Comparison of ENCODE assay signal across 1 cellular context in the genomic region with DNA sequence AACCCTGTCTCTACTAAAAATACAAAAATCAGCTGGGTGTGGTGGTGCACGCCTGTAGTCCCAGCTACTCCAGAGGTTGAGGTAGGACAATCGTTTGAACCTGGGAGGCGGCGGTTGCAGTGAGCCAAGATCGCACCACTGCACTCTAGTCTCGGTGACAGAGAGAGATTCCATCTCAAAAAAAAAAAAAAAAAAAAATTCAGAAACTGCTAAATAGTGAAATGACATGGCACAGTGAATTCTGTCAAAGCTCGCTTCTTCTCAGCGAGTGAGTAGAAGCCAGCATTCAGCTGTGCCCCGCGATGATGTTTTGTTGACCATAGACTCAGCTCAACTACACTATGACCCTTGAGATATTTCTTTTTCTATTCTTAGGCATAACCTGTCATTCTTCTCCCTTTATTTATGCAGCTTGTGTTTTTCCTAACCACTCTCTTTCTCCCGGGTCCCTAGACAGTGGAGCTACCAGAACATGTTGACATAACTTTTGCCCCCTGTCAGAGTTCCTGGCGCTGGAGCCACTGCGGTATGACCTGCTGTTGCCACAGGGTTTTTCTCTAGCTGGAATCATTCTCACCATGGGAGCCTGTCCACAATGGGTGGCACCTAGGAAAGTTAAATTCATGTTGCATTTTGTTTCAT.
A peak's percentile ranks its signal among the peaks of the same experiment; 100 is the strongest.
TF ChIP-seq lines count a peak whose summit lies in the region.

No MANE protein-coding gene starts in this region.

TF ChIP-seq in HepG2, 621 proteins besides CTCF, POLR2A, EP300 and RAD21 (continued from another document and continues in another):
- TF ChIP-seq, protein P1, sequence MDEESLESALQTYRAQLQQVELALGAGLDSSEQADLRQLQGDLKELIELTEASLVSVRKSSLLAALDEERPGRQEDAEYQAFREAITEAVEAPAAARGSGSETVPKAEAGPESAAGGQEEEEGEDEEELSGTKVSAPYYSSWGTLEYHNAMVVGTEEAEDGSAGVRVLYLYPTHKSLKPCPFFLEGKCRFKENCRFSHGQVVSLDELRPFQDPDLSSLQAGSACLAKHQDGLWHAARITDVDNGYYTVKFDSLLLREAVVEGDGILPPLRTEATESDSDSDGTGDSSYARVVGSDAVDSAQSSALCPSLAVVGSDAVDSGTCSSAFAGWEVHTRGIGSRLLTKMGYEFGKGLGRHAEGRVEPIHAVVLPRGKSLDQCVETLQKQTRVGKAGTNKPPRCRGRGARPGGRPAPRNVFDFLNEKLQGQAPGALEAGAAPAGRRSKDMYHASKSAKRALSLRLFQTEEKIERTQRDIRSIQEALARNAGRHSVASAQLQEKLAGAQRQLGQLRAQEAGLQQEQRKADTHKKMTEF (CRISPR knock-in tag; IDR thresholded peaks at IDR 0.05): 0 out of 2 replicates have a peak, but pooled peaks have one; percentile 53
- TF ChIP-seq, protein P2, sequence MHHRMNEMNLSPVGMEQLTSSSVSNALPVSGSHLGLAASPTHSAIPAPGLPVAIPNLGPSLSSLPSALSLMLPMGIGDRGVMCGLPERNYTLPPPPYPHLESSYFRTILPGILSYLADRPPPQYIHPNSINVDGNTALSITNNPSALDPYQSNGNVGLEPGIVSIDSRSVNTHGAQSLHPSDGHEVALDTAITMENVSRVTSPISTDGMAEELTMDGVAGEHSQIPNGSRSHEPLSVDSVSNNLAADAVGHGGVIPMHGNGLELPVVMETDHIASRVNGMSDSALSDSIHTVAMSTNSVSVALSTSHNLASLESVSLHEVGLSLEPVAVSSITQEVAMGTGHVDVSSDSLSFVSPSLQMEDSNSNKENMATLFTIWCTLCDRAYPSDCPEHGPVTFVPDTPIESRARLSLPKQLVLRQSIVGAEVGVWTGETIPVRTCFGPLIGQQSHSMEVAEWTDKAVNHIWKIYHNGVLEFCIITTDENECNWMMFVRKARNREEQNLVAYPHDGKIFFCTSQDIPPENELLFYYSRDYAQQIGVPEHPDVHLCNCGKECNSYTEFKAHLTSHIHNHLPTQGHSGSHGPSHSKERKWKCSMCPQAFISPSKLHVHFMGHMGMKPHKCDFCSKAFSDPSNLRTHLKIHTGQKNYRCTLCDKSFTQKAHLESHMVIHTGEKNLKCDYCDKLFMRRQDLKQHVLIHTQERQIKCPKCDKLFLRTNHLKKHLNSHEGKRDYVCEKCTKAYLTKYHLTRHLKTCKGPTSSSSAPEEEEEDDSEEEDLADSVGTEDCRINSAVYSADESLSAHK (CRISPR knock-in tag; IDR thresholded peaks at IDR 0.05; ENCODE audit: borderline replicate concordance): no peak
- TF ChIP-seq ZNF3 (CRISPR knock-in tag; IDR thresholded peaks at IDR 0.05) (no peak), ZNF589 (CRISPR knock-in tag; conservative IDR thresholded peaks at IDR 0.05) (no peak), POGZ (CRISPR knock-in tag; IDR thresholded peaks at IDR 0.05) (peak; percentile 51), PCBP1 (IDR thresholded peaks at IDR 0.05; ENCODE audit: borderline replicate concordance, low read depth, low read length) (no peak), ZNF275 (CRISPR knock-in tag; IDR thresholded peaks at IDR 0.05; ENCODE audit: borderline replicate concordance) (no peak), NFRKB (IDR thresholded peaks at IDR 0.05) (no peak), ZFP36 (IDR thresholded peaks at IDR 0.05; ENCODE audit: borderline replicate concordance, low read depth, low read length, partially characterized antibody) (no peak), SAP130 (CRISPR knock-in tag; IDR thresholded peaks at IDR 0.05; ENCODE audit: low read depth) (peak; percentile 89), SOX13 (IDR thresholded peaks at IDR 0.05) (no peak), SOX13 (CRISPR knock-in tag; conservative IDR thresholded peaks at IDR 0.05 in 1 of 2, IDR thresholded peaks at IDR 0.05 in 1 of 2) (peak in 1 of 2 experiments; percentile 77; a peak in 2 of 4 replicates), KLF13 (CRISPR knock-in tag; IDR thresholded peaks at IDR 0.05) (no peak), KLF12 (CRISPR knock-in tag; IDR thresholded peaks at IDR 0.05; ENCODE audit: borderline replicate concordance) (no peak), ZNF556 (CRISPR knock-in tag; IDR thresholded peaks at IDR 0.05; ENCODE audit: borderline replicate concordance) (no peak; the same call in 1 of the 2 replicates), MBD4 (IDR thresholded peaks at IDR 0.05; ENCODE audit: borderline replicate concordance, low read length) (no peak), MED8 (CRISPR knock-in tag; IDR thresholded peaks at IDR 0.05; ENCODE audit: insufficient replicate concordance) (no peak), ISL2 (CRISPR knock-in tag; IDR thresholded peaks at IDR 0.05) (0 out of 2 replicates have a peak, but pooled peaks have one; percentile 6), ATAD3A (CRISPR knock-in tag; IDR thresholded peaks at IDR 0.05) (no peak), GATAD1 (CRISPR knock-in tag; IDR thresholded peaks at IDR 0.05) (0 out of 2 replicates have a peak, but pooled peaks have one; percentile 25), SP4 (CRISPR knock-in tag; IDR thresholded peaks at IDR 0.05) (no peak), NR1H2 (CRISPR knock-in tag; IDR thresholded peaks at IDR 0.05; ENCODE audit: borderline replicate concordance, low read depth) (no peak), KMT2B (CRISPR knock-in tag; IDR thresholded peaks at IDR 0.05) (no peak), ZKSCAN5 (CRISPR knock-in tag; IDR thresholded peaks at IDR 0.05) (no peak), ZFAT (CRISPR knock-in tag; conservative IDR thresholded peaks at IDR 0.05) (no peak), ZNF550 (CRISPR knock-in tag; IDR thresholded peaks at IDR 0.05; ENCODE audit: borderline replicate concordance) (no peak)
- TF ChIP-seq, protein P3, sequence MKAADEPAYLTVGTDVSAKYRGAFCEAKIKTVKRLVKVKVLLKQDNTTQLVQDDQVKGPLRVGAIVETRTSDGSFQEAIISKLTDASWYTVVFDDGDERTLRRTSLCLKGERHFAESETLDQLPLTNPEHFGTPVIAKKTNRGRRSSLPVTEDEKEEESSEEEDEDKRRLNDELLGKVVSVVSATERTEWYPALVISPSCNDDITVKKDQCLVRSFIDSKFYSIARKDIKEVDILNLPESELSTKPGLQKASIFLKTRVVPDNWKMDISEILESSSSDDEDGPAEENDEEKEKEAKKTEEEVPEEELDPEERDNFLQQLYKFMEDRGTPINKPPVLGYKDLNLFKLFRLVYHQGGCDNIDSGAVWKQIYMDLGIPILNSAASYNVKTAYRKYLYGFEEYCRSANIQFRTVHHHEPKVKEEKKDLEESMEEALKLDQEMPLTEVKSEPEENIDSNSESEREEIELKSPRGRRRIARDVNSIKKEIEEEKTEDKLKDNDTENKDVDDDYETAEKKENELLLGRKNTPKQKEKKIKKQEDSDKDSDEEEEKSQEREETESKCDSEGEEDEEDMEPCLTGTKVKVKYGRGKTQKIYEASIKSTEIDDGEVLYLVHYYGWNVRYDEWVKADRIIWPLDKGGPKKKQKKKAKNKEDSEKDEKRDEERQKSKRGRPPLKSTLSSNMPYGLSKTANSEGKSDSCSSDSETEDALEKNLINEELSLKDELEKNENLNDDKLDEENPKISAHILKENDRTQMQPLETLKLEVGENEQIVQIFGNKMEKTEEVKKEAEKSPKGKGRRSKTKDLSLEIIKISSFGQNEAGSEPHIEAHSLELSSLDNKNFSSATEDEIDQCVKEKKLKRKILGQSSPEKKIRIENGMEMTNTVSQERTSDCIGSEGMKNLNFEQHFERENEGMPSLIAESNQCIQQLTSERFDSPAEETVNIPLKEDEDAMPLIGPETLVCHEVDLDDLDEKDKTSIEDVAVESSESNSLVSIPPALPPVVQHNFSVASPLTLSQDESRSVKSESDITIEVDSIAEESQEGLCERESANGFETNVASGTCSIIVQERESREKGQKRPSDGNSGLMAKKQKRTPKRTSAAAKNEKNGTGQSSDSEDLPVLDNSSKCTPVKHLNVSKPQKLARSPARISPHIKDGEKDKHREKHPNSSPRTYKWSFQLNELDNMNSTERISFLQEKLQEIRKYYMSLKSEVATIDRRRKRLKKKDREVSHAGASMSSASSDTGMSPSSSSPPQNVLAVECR (CRISPR knock-in tag; IDR thresholded peaks at IDR 0.05; ENCODE audit: borderline replicate concordance): peak; percentile 19; the same call in 1 of the 2 replicates
- TF ChIP-seq, protein P4, sequence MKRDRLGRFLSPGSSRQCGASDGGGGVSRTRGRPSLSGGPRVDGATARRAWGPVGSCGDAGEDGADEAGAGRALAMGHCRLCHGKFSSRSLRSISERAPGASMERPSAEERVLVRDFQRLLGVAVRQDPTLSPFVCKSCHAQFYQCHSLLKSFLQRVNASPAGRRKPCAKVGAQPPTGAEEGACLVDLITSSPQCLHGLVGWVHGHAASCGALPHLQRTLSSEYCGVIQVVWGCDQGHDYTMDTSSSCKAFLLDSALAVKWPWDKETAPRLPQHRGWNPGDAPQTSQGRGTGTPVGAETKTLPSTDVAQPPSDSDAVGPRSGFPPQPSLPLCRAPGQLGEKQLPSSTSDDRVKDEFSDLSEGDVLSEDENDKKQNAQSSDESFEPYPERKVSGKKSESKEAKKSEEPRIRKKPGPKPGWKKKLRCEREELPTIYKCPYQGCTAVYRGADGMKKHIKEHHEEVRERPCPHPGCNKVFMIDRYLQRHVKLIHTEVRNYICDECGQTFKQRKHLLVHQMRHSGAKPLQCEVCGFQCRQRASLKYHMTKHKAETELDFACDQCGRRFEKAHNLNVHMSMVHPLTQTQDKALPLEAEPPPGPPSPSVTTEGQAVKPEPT (CRISPR knock-in tag; IDR thresholded peaks at IDR 0.05; ENCODE audit: low read depth): no peak
- TF ChIP-seq, protein P5, sequence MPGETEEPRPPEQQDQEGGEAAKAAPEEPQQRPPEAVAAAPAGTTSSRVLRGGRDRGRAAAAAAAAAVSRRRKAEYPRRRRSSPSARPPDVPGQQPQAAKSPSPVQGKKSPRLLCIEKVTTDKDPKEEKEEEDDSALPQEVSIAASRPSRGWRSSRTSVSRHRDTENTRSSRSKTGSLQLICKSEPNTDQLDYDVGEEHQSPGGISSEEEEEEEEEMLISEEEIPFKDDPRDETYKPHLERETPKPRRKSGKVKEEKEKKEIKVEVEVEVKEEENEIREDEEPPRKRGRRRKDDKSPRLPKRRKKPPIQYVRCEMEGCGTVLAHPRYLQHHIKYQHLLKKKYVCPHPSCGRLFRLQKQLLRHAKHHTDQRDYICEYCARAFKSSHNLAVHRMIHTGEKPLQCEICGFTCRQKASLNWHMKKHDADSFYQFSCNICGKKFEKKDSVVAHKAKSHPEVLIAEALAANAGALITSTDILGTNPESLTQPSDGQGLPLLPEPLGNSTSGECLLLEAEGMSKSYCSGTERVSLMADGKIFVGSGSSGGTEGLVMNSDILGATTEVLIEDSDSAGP (CRISPR knock-in tag; IDR thresholded peaks at IDR 0.05; ENCODE audit: borderline replicate concordance): no peak
- TF ChIP-seq, protein P6, sequence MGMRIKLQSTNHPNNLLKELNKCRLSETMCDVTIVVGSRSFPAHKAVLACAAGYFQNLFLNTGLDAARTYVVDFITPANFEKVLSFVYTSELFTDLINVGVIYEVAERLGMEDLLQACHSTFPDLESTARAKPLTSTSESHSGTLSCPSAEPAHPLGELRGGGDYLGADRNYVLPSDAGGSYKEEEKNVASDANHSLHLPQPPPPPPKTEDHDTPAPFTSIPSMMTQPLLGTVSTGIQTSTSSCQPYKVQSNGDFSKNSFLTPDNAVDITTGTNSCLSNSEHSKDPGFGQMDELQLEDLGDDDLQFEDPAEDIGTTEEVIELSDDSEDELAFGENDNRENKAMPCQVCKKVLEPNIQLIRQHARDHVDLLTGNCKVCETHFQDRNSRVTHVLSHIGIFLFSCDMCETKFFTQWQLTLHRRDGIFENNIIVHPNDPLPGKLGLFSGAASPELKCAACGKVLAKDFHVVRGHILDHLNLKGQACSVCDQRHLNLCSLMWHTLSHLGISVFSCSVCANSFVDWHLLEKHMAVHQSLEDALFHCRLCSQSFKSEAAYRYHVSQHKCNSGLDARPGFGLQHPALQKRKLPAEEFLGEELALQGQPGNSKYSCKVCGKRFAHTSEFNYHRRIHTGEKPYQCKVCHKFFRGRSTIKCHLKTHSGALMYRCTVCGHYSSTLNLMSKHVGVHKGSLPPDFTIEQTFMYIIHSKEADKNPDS (CRISPR knock-in tag; IDR thresholded peaks at IDR 0.05): no peak
- TF ChIP-seq, protein P7, sequence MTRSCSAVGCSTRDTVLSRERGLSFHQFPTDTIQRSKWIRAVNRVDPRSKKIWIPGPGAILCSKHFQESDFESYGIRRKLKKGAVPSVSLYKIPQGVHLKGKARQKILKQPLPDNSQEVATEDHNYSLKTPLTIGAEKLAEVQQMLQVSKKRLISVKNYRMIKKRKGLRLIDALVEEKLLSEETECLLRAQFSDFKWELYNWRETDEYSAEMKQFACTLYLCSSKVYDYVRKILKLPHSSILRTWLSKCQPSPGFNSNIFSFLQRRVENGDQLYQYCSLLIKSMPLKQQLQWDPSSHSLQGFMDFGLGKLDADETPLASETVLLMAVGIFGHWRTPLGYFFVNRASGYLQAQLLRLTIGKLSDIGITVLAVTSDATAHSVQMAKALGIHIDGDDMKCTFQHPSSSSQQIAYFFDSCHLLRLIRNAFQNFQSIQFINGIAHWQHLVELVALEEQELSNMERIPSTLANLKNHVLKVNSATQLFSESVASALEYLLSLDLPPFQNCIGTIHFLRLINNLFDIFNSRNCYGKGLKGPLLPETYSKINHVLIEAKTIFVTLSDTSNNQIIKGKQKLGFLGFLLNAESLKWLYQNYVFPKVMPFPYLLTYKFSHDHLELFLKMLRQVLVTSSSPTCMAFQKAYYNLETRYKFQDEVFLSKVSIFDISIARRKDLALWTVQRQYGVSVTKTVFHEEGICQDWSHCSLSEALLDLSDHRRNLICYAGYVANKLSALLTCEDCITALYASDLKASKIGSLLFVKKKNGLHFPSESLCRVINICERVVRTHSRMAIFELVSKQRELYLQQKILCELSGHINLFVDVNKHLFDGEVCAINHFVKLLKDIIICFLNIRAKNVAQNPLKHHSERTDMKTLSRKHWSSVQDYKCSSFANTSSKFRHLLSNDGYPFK (CRISPR knock-in tag; IDR thresholded peaks at IDR 0.05; ENCODE audit: borderline replicate concordance): no peak
- TF ChIP-seq, protein P8, sequence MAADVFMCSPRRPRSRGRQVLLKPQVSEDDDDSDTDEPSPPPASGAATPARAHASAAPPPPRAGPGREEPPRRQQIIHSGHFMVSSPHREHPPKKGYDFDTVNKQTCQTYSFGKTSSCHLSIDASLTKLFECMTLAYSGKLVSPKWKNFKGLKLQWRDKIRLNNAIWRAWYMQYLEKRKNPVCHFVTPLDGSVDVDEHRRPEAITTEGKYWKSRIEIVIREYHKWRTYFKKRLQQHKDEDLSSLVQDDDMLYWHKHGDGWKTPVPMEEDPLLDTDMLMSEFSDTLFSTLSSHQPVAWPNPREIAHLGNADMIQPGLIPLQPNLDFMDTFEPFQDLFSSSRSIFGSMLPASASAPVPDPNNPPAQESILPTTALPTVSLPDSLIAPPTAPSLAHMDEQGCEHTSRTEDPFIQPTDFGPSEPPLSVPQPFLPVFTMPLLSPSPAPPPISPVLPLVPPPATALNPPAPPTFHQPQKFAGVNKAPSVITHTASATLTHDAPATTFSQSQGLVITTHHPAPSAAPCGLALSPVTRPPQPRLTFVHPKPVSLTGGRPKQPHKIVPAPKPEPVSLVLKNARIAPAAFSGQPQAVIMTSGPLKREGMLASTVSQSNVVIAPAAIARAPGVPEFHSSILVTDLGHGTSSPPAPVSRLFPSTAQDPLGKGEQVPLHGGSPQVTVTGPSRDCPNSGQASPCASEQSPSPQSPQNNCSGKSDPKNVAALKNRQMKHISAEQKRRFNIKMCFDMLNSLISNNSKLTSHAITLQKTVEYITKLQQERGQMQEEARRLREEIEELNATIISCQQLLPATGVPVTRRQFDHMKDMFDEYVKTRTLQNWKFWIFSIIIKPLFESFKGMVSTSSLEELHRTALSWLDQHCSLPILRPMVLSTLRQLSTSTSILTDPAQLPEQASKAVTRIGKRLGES (CRISPR knock-in tag; IDR thresholded peaks at IDR 0.05; ENCODE audit: borderline replicate concordance): no peak
